Comparison of ENCODE assay signal across 13 cellular contexts in genomic region chr5:76720988-76721569, GRCh38. TPM values are rescaled to one million over a fixed set of nuclear protein-coding genes. Genes with fewer than 3 reads are reported as not detected.
DNase-seq lines count a peak whose midpoint lies in the region; ATAC-seq, FAIRE-seq and TF ChIP-seq lines count a peak whose summit lies in the region.
"Had no signal": no experiment of that assay in that cellular context is flagged by ENCODE, and none has a peak within 500 bp of the region (broad histone marks: within the 10 kb centered on the region; RNA-seq: fewer than 3 reads in every experiment).

No MANE protein-coding gene starts in this region.

- H3K27ac Mint-ChIP-seq in stimulated activated effector memory CD8-positive, alpha-beta T cell treated with anti-CD3 and anti-CD28 coated beads, Interleukin-12 subunit alpha, Interleukin-12 subunit beta, amount 100 ng/mL, for 72 hours, result no peak overlapping the region

- TF ChIP-seq CTCF in D721Med (IDR thresholded peaks at IDR 0.05; ENCODE audit: insufficient read depth, missing control alignments), result no peak

- peak overlapping the region; percentile 38 for H3K4me3 Mint-ChIP-seq in stimulated activated effector memory CD8-positive, alpha-beta T cell treated with anti-CD3 and anti-CD28 coated beads, Interleukin-12 subunit alpha, Interleukin-12 subunit beta, amount 100 ng/mL, for 72 hours

- peaks cover 62% of the 10 kb centered on the region for H3K4me1 Mint-ChIP-seq in stimulated activated effector memory CD8-positive, alpha-beta T cell treated with anti-CD3 and anti-CD28 coated beads, Interleukin-12 subunit alpha, Interleukin-12 subunit beta, amount 100 ng/mL, for 72 hours

- FAIRE-seq in D721Med (lab: Jason Lieb, UNC), result no peak
- FAIRE-seq: colon had no signal

- ATAC-seq in HG02798 (IDR thresholded peaks at IDR 0.05; ENCODE audit: poor library complexity, unreplicated experiment), result peak; percentile 90
- ATAC-seq in stimulated activated effector memory CD8-positive, alpha-beta T cell treated with anti-CD3 and anti-CD28 coated beads, Interleukin-12 subunit alpha, Interleukin-12 subunit beta, amount 100 ng/mL, for 72 hours, result no peak

- peaks cover 25% of the 10 kb centered on the region for H3K36me3 Mint-ChIP-seq in stimulated activated effector memory CD8-positive, alpha-beta T cell treated with anti-CD3 and anti-CD28 coated beads, Interleukin-12 subunit alpha, Interleukin-12 subunit beta, amount 100 ng/mL, for 72 hours

- H3K9me3 Mint-ChIP-seq in stimulated activated effector memory CD8-positive, alpha-beta T cell treated with anti-CD3 and anti-CD28 coated beads, Interleukin-12 subunit alpha, Interleukin-12 subunit beta, amount 100 ng/mL, for 72 hours, result no peaks in the 10 kb centered on the region

- peak; percentile 78 for DNase-seq in SIG-M5 treated with dmso at 0.1 percent for 504 hours (lab: John Stamatoyannopoulos, UW; ENCODE audit: unreplicated experiment)
- DNase-seq in SIG-M5 (lab: John Stamatoyannopoulos, UW), result no peak
- peak; percentile 73 to 79 for DNase-seq in NOMO-1 (lab: John Stamatoyannopoulos, UW; ENCODE audit: unreplicated experiment in 2 of 2)
- no peak for DNase-seq in stimulated activated effector memory CD8-positive, alpha-beta T cell treated with anti-CD3 and anti-CD28 coated beads, Interleukin-12 subunit alpha, Interleukin-12 subunit beta, amount 100 ng/mL, for 72 hours (ENCODE audit: low spot score in 2 of 2)
- no peak for DNase-seq in D721Med (ENCODE audit: insufficient read length, low spot score)
- no peak for DNase-seq in hypothalamus (lab: John Stamatoyannopoulos, UW)
- no peak for DNase-seq in ureter (ENCODE audit: low spot score)
- DNase-seq: activated CD4-positive, alpha-beta T cell treated with anti-CD3 and anti-CD28 coated beads, Interleukin-2, amount 50 U/mL, for 4 hours; NCI-H345; sigmoid colon; testis had no signal

RNA-seq across cellular contexts. Expression of gene F2R, which starts 5.2 kb away (rescaled TPM):
- total RNA-seq in ureter, result 4.7 TPM

Comparison
In these comparisons a context has a peak if more than half of its experiments do, and no peak if none do; other contexts are left out.
1. DNase-seq: peak in SIG-M5 treated with dmso at 0.1 percent for 504 hours (single experiment) and NOMO-1 (2 of 2); none in SIG-M5 (single experiment), stimulated activated effector memory CD8-positive, alpha-beta T cell treated with anti-CD3 and anti-CD28 coated beads, Interleukin-12 subunit alpha, Interleukin-12 subunit beta, amount 100 ng/mL, for 72 hours (0 of 2), D721Med (single experiment), hypothalamus (0 of 51) and ureter (single experiment).